4 cellular contexts compared by ENCODE assay signal in genomic region chr9:13990336-13990735, GRCh38.
"Had no signal": no experiment of that assay in that cellular context is flagged by ENCODE, and none has a peak within 500 bp of the region (broad histone marks: within the 10 kb centered on the region; RNA-seq: fewer than 3 reads in every experiment).

No MANE protein-coding gene starts in this region.

- H3K27ac ChIP-seq: HL-60 had no signal

- H2AFZ ChIP-seq: GM23338 had no signal

- H3K4me3 ChIP-seq: GM23338 had no signal

- H3K4me2 ChIP-seq: GM23338 had no signal

- DNase-seq: H9, HCEC 1CT had no signal
